24 cellular contexts compared by ENCODE assay signal in the genomic region with DNA sequence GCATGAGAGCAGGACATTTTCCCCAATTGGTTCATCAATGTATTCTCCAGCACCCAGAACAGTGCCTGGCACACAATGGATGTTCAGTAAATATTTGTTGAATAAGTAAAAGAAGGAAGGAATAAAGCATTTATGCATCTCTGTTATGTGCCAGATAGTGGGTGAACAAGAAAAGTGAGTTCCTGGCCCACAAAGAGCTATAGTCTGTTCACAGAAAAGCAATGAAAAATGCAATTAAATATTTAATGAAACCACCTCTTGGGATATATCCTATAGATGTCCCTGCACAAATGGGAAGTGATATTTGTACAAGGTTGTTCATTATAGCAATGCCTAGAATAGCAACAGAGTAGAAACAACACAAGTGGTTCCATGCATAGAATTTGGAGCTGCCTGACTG. TPM values are rescaled to one million over a fixed set of nuclear protein-coding genes. Genes with fewer than 3 reads are reported as not detected.
"Had no signal": no experiment of that assay in that cellular context is flagged by ENCODE, and none has a peak within 500 bp of the region (broad histone marks: within the 10 kb centered on the region; RNA-seq: fewer than 3 reads in every experiment).

No MANE protein-coding gene starts in this region.

- H3K4me1 Mint-ChIP-seq: immature natural killer cell; memory B cell; naive B cell; neural crest cell; stimulated activated effector memory CD8-positive, alpha-beta T cell treated with anti-CD3 and anti-CD28 coated beads, Interleukin-12 subunit alpha, Interleukin-12 subunit beta, amount 100 ng/mL, for 72 hours had no signal

- H3K4me1 ChIP-seq: prostate gland, right atrium auricular region, stomach, upper lobe of left lung had no signal

- H3K4me3 ChIP-seq: dorsolateral prefrontal cortex, lung, prostate gland, right atrium auricular region, smooth muscle cell, stomach, tibial artery, upper lobe of left lung had no signal

- DNase-seq: dorsolateral prefrontal cortex; effector CD4-positive, alpha-beta T cell; erythroblast; hypothalamus; immature natural killer cell; islet precursor cell; naive B cell; stimulated activated CD4-positive, alpha-beta T cell treated with anti-CD3 and anti-CD28 coated beads, Interleukin-12 subunit alpha, Interleukin-12 subunit beta, amount 100 ng/mL, for 4 hours; stimulated activated CD4-positive, alpha-beta T cell treated with anti-CD3 and anti-CD28 coated beads, Interleukin-2, amount 100 ng/mL, for 24 hours; stimulated activated CD4-positive, alpha-beta T cell treated with anti-CD3 and anti-CD28 coated beads, Interleukin-4, amount 100 ng/mL, for 24 hours; stimulated activated naive CD4-positive, alpha-beta T cell treated with Interleukin-2 at 50 U/mL for 16 hours; stomach; tibial artery; upper lobe of left lung had no signal

- H3K9me3 Mint-ChIP-seq: immature natural killer cell; natural killer cell treated with Interleukin-12 subunit alpha and Interleukin-12 subunit beta and Interleukin-15 and Interleukin-18, amount 100 ng/mL, for 72 hours; stimulated activated effector memory CD8-positive, alpha-beta T cell treated with anti-CD3 and anti-CD28 coated beads, Interleukin-12 subunit alpha, Interleukin-12 subunit beta, amount 100 ng/mL, for 72 hours had no signal

- H3K36me3 Mint-ChIP-seq: immature natural killer cell; memory B cell; naive B cell; natural killer cell treated with Interleukin-12 subunit alpha and Interleukin-12 subunit beta and Interleukin-15 and Interleukin-18, amount 100 ng/mL, for 72 hours; stimulated activated effector memory CD8-positive, alpha-beta T cell treated with anti-CD3 and anti-CD28 coated beads, Interleukin-12 subunit alpha, Interleukin-12 subunit beta, amount 100 ng/mL, for 72 hours had no signal

- H3K27ac ChIP-seq: dorsolateral prefrontal cortex, prostate gland, right atrium auricular region, stomach, tibial artery, upper lobe of left lung had no signal

- H3K4me2 ChIP-seq: smooth muscle cell had no signal

- H3K27me3 ChIP-seq: dorsolateral prefrontal cortex, right atrium auricular region, stomach, tibial artery, upper lobe of left lung had no signal

- H3K4me3 Mint-ChIP-seq: immature natural killer cell; memory B cell; naive B cell; natural killer cell treated with Interleukin-12 subunit alpha and Interleukin-12 subunit beta and Interleukin-15 and Interleukin-18, amount 100 ng/mL, for 72 hours; neural crest cell; stimulated activated effector memory CD8-positive, alpha-beta T cell treated with anti-CD3 and anti-CD28 coated beads, Interleukin-12 subunit alpha, Interleukin-12 subunit beta, amount 100 ng/mL, for 72 hours had no signal

- ATAC-seq: left lobe of liver; natural killer cell treated with Interleukin-12 subunit alpha and Interleukin-12 subunit beta and Interleukin-15 and Interleukin-18, amount 100 ng/mL, for 72 hours; stimulated activated effector memory CD8-positive, alpha-beta T cell treated with anti-CD3 and anti-CD28 coated beads, Interleukin-12 subunit alpha, Interleukin-12 subunit beta, amount 100 ng/mL, for 72 hours had no signal

- H3K36me3 ChIP-seq: prostate gland, right atrium auricular region, stomach, tibial artery, upper lobe of left lung had no signal

- H3K27ac Mint-ChIP-seq: immature natural killer cell; memory B cell; naive B cell; natural killer cell treated with Interleukin-12 subunit alpha and Interleukin-12 subunit beta and Interleukin-15 and Interleukin-18, amount 100 ng/mL, for 72 hours; stimulated activated effector memory CD8-positive, alpha-beta T cell treated with anti-CD3 and anti-CD28 coated beads, Interleukin-12 subunit alpha, Interleukin-12 subunit beta, amount 100 ng/mL, for 72 hours had no signal

- H3K9me3 ChIP-seq: prostate gland, right atrium auricular region, tibial artery, upper lobe of left lung had no signal

RNA-seq across cellular contexts. Expression of gene ABCA13, which starts 2.1 kb away (rescaled TPM):
- total RNA-seq: fibroblast of villous mesenchyme; natural killer cell treated with Interleukin-12 subunit alpha and Interleukin-12 subunit beta and Interleukin-15 and Interleukin-18, amount 100 ng/mL, for 72 hours; right atrium auricular region; smooth muscle cell had no signal
